ENCODE assay signal across 8 cellular contexts in the genomic region with DNA sequence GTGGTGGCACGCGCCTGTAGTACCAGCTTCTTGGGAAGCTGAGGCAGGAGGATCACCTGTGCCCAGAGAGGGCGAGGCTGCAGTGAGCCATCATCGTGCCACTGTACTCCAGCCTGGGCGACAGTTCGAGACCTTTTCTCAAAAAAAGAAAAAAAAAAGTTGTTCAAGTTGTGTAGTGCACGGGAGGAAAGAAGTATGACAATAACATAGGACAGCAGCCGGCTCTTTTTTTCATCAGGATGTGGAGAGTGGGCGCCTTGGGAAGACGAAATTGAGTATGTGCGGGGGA. TPM values are rescaled to one million over a fixed set of nuclear protein-coding genes. Genes with fewer than 3 reads are reported as not detected.
A peak's percentile ranks its signal among the peaks of the same experiment; 100 is the strongest.
DNase-seq lines count a peak whose midpoint lies in the region; ATAC-seq and TF ChIP-seq lines count a peak whose summit lies in the region.

No MANE protein-coding gene starts in this region.

- no peaks in the 10 kb centered on the region for H3K9me3 ChIP-seq in mononuclear cell (ENCODE audit: low read depth, low read length)

- TF ChIP-seq CTCF in MCF 10A (IDR thresholded peaks at IDR 0.05; ENCODE audit: unreplicated experiment) = no peak

- peaks cover 77% of the 10 kb centered on the region for H3K4me1 Mint-ChIP-seq in activated naive CD4-positive, alpha-beta T cell treated with anti-CD3 and anti-CD28 coated beads, Interleukin-2, amount 50 U/mL, for 24 hours
- peaks cover 21% of the 10 kb centered on the region for H3K4me1 Mint-ChIP-seq in MCF 10A (ENCODE audit: insufficient read depth, unreplicated experiment)

- H3K27me3 ChIP-seq in mononuclear cell (ENCODE audit: insufficient read depth, low read length) = no peaks in the 10 kb centered on the region

- peaks cover 73% of the 10 kb centered on the region for H3K4me1 ChIP-seq in mononuclear cell (ENCODE audit: insufficient read depth, low read length)
- H3K4me1 ChIP-seq in urinary bladder (ENCODE audit: insufficient read depth) = no peaks in the 10 kb centered on the region

- H3K9me3 Mint-ChIP-seq in activated naive CD4-positive, alpha-beta T cell treated with anti-CD3 and anti-CD28 coated beads, Interleukin-2, amount 50 U/mL, for 24 hours = no peaks in the 10 kb centered on the region
- H3K9me3 Mint-ChIP-seq in MCF 10A (ENCODE audit: unreplicated experiment) = no peaks in the 10 kb centered on the region

- POLR2A ChIA-PET in MCF 10A (lab: Yijun Ruan, JAX) = interaction anchor here (0.6 to 4.4 kb wide), 10 partner anchors 8 to 1007 kb away, joined by 3 to 29 read pairs (median 6); a partner anchor contains a TSS

- H3K4me3 Mint-ChIP-seq in activated naive CD4-positive, alpha-beta T cell treated with anti-CD3 and anti-CD28 coated beads, Interleukin-2, amount 50 U/mL, for 24 hours = peak overlapping the region; percentile 97
- H3K4me3 Mint-ChIP-seq in MCF 10A (ENCODE audit: unreplicated experiment) = peak overlapping the region; percentile 76

- ATAC-seq in HG03045 (IDR thresholded peaks at IDR 0.05; ENCODE audit: unreplicated experiment) (no peak), GM21723 (IDR thresholded peaks at IDR 0.05; ENCODE audit: unreplicated experiment) (no peak)

- H3K27ac ChIP-seq in urinary bladder (ENCODE audit: low read depth) = peak overlapping the region; percentile 100

- CTCF ChIA-PET in MCF 10A (lab: Yijun Ruan, JAX) = no interaction called here

- H3K36me3 ChIP-seq in urinary bladder (ENCODE audit: insufficient read depth) = no peaks in the 10 kb centered on the region

- H3K27me3 Mint-ChIP-seq in activated naive CD4-positive, alpha-beta T cell treated with anti-CD3 and anti-CD28 coated beads, Interleukin-2, amount 50 U/mL, for 24 hours = no peaks in the 10 kb centered on the region
- no peaks in the 10 kb centered on the region for H3K27me3 Mint-ChIP-seq in MCF 10A (ENCODE audit: insufficient read depth, unreplicated experiment)

- peak overlapping the region; percentile 100 for H3K27ac Mint-ChIP-seq in activated naive CD4-positive, alpha-beta T cell treated with anti-CD3 and anti-CD28 coated beads, Interleukin-2, amount 50 U/mL, for 24 hours
- H3K27ac Mint-ChIP-seq in MCF 10A (ENCODE audit: low read depth, unreplicated experiment) = peak overlapping the region; percentile 95

- no peaks in the 10 kb centered on the region for H3K36me3 Mint-ChIP-seq in activated naive CD4-positive, alpha-beta T cell treated with anti-CD3 and anti-CD28 coated beads, Interleukin-2, amount 50 U/mL, for 24 hours
- H3K36me3 Mint-ChIP-seq in MCF 10A (ENCODE audit: insufficient read depth, unreplicated experiment) = peaks cover 6% of the 10 kb centered on the region

- BruUV-seq in MCF 10A (replicated peaks; lab: Mats Ljungman, UMichigan) = no TSS peak

- no peak for DNase-seq in activated naive CD4-positive, alpha-beta T cell treated with anti-CD3 and anti-CD28 coated beads, Interleukin-2, amount 50 U/mL, for 16 hours
- DNase-seq in MCF 10A (ENCODE audit: unreplicated experiment) = no peak
- DNase-seq in stimulated activated CD4-positive, alpha-beta T cell treated with anti-CD3 and anti-CD28 coated beads, Interleukin-2, amount 100 ng/mL, for 48 hours = no peak

- H3K4me3 ChIP-seq in mononuclear cell (ENCODE audit: low read length) (peak overlapping the region; percentile 70), urinary bladder (ENCODE audit: low read depth, low read length) (peak overlapping the region; percentile 41)

- intact Hi-C loops in MCF 10A (cut with micrococcal nuclease) = no loop called here

- WGBS in urinary bladder = 26% methylated on average over 11 of the region's 11 CpGs

RNA-seq across cellular contexts. Expression of a gene that starts 36.5 kb away (rescaled TPM):
- total RNA-seq in MCF 10A (2022) (259 and 277 TPM in 2 replicates), mononuclear cell (91.0 TPM), urinary bladder (51.8 TPM)
- 370 TPM for polyA plus RNA-seq in urinary bladder
